Comparison of ENCODE assay signal across 11 cellular contexts in genomic region chr13:29743229-29743786, GRCh38.
DNase-seq lines count a peak whose midpoint lies in the region; TF ChIP-seq lines count a peak whose summit lies in the region.
"Had no signal": no experiment of that assay in that cellular context is flagged by ENCODE, and none has a peak within 500 bp of the region (broad histone marks: within the 10 kb centered on the region; RNA-seq: fewer than 3 reads in every experiment).

No MANE protein-coding gene starts in this region.

- H3K27ac ChIP-seq in colonic mucosa = no peak overlapping the region

- no peaks in the 10 kb centered on the region for H3K27me3 ChIP-seq in colonic mucosa

- no peak for TF ChIP-seq CTCF in colonic mucosa (IDR thresholded peaks at IDR 0.05)

- intact Hi-C loops in posterior vena cava (cut with DNase I) (no loop called here), colonic mucosa (cut with DNase I) (no loop called here)

- no peak overlapping the region for H3K9ac ChIP-seq in colonic mucosa (ENCODE audit: low read depth in 2 of 2, low read length in 2 of 2)

- peaks cover 4% of the 10 kb centered on the region for H3K4me1 ChIP-seq in colonic mucosa

- peak; percentile 78 for DNase-seq in AG20443 (ENCODE audit: low spot score)
- DNase-seq in SK-N-DZ (ENCODE audit: low spot score) = peak; percentile 19
- DNase-seq in foreskin melanocyte = peak; percentile 77
- peak; percentile 85 for DNase-seq in posterior vena cava (ENCODE audit: low spot score)
- no peak for DNase-seq in islet precursor cell
- DNase-seq in colonic mucosa = no peak
- DNase-seq in NCI-H446 (lab: John Stamatoyannopoulos, UW) = no peak
- no peak for DNase-seq in AG08396 (ENCODE audit: low spot score)
- DNase-seq: activated CD4-positive, alpha-beta T cell treated with anti-CD3 and anti-CD28 coated beads, Interleukin-2, amount 50 U/mL, for 1 hour; activated naive CD8-positive, alpha-beta T cell treated with anti-CD3 and anti-CD28 coated beads, Interleukin-2, amount 10 ng/mL, durations not matched to agents 7 days and 5 days; NCI-H187 treated with DMSO at 0.1 percent for 48 hours had no signal

- no peak overlapping the region for H3K4me3 ChIP-seq in colonic mucosa

- no peaks in the 10 kb centered on the region for H3K36me3 ChIP-seq in colonic mucosa

- no peaks in the 10 kb centered on the region for H3K9me3 ChIP-seq in colonic mucosa

Comparison
In these comparisons a context has a peak if more than half of its experiments do, and no peak if none do; other contexts are left out.
1. DNase-seq: peak in AG20443 (single experiment), SK-N-DZ (single experiment), foreskin melanocyte (single experiment) and posterior vena cava (single experiment); none in islet precursor cell (single experiment), colonic mucosa (single experiment), NCI-H446 (0 of 2) and AG08396 (single experiment).